8 cellular contexts compared by ENCODE assay signal in the genomic region with DNA sequence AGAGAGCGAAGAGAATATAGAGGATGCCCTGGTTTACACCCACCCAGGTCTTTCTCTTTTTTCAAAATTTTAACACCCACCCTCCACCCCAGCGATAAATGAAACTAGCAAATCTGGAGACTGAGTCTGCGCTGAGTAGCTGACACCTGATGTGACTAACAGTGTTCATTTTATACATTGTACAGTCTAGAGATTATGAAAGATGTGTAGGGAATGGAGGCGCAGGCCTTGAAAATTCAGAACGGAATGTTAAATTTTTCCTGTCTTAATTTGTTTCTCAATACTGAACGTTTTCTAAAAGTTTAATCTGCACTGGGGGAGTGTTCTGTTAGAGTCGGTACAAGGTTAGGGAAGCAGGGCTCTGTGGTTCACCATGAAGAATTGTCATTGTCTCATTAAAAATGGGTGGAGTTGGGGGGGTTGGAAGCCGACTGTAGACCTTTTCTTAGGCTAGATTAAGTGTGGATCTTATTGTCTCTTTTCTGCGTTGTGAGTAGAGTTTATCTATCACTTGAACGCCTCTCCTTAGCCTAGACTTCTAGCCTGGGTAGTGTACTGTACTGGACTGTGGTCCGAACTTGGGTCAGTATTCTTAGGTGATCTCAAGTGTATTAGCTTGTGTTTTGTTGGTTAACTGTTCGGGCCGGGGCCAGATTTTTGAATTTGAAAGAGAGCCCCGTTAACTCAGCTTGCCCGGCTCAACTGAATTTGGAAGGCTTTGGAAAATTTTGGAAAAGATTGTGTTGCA. TPM values are rescaled to one million over a fixed set of nuclear protein-coding genes. Genes with fewer than 3 reads are reported as not detected.
DNase-seq lines count a peak whose midpoint lies in the region; ATAC-seq, FAIRE-seq and TF ChIP-seq lines count a peak whose summit lies in the region.

No MANE protein-coding gene starts in this region.

- H3K27me3 ChIP-seq in AG04450 (ENCODE audit: control insufficient read depth, insufficient read depth, low read length) (no peaks in the 10 kb centered on the region), HUES64 (ENCODE audit: insufficient read depth, low read length) (0 out of 2 replicates have a peak, but pooled peaks cover 3% of the 10 kb centered on the region), K562 (ENCODE audit: control insufficient read depth in 2 of 2, insufficient read depth in 2 of 2, low read length in 2 of 2) (no peaks in the 10 kb centered on the region), aorta (ENCODE audit: control insufficient read depth in 1 of 2, insufficient read depth in 2 of 2, low read length in 1 of 2) (no peaks in the 10 kb centered on the region)

- H3K9me1 ChIP-seq in K562 (ENCODE audit: control insufficient read depth, insufficient read depth, low read length), result no peaks in the 10 kb centered on the region

- TF ChIP-seq RAD21 in K562 (CRISPR knock-in tag; conservative IDR thresholded peaks at IDR 0.05 in 1 of 2, IDR thresholded peaks at IDR 0.05 in 1 of 2), result no peak

- H3K9ac ChIP-seq in HUES64 (ENCODE audit: low read depth, low read length) (peak overlapping the region; percentile 1; the same call in 1 of the 2 replicates), K562 (ENCODE audit: insufficient read depth in 1 of 2, low read depth in 2 of 2, low read length in 2 of 2) (peak overlapping the region; percentile 53 to 58; a peak in 2 of 4 replicates)

- TF ChIP-seq POLR2A in K562 (conservative IDR thresholded peaks at IDR 0.05), result no peak

- peaks cover 59% of the 10 kb centered on the region for H3K79me2 ChIP-seq in K562 (ENCODE audit: control insufficient read depth, insufficient read depth, low read length)

- intact Hi-C loops in K562 (cut with micrococcal nuclease) (loop anchor here (5.0 kb wide), 1 partner anchor 133 kb away; no protein-coding TSS in a partner anchor), aorta (cut with DNase I) (loop anchor here (5.0 to 10.0 kb wide), 5 partner anchors 38 to 285 kb away; no protein-coding TSS in a partner anchor)

- peaks cover 13% of the 10 kb centered on the region for H4K20me1 ChIP-seq in K562 (replicated peaks; ENCODE audit: control insufficient read depth, insufficient read depth, low read length)

- peaks cover 6% of the 10 kb centered on the region for H3K36me3 ChIP-seq in HUES64 (ENCODE audit: insufficient read depth, low read length)
- peaks cover 22% of the 10 kb centered on the region; the same call in 2 of the 3 replicates for H3K36me3 ChIP-seq in K562 (ENCODE audit: control insufficient read depth, insufficient read depth, low read length)
- no peaks in the 10 kb centered on the region for H3K36me3 ChIP-seq in aorta (ENCODE audit: control insufficient read depth in 1 of 2, insufficient read depth in 2 of 2, low read length in 1 of 2)

- H3K4me1 ChIP-seq in HUES64 (ENCODE audit: insufficient read depth, low read length) (peaks cover 31% of the 10 kb centered on the region), K562 (replicated peaks in 1 of 2; ENCODE audit: control insufficient read depth in 2 of 2, insufficient read depth in 2 of 2, low read length in 2 of 2) (peaks cover 9 to 13% of the 10 kb centered on the region in 2 experiments; a peak in 4 of 5 replicates), aorta (ENCODE audit: control insufficient read depth in 1 of 2, insufficient read depth in 2 of 2, low read length in 2 of 2) (no peaks in the 10 kb centered on the region)

- peak overlapping the region; percentile 78 for H3K4me2 ChIP-seq in K562 (ENCODE audit: insufficient read depth, low read length)

- 13% methylated on average over 15 of the region's 15 CpGs for WGBS in HUES64
- WGBS in K562 (ENCODE audit: insufficient coverage, low coverage, missing lambda C conversion rate), result 7% methylated on average over 15 of the region's 15 CpGs
- 3 to 6% methylated on average over 15 of the region's 15 CpGs for WGBS in aorta, 2 donors

- no peak overlapping the region for H2AFZ ChIP-seq in K562 (ENCODE audit: low read depth, low read length)

- peak; percentile 75 for FAIRE-seq in K562 (lab: Jason Lieb, UNC)

- no TSS peak for BruUV-seq in K562 (replicated peaks; lab: Mats Ljungman, UMichigan)

- in situ Hi-C loops in K562 (cut with MboI), result no loop called here

- POLR2A ChIA-PET in AG04450 (lab: Yijun Ruan, JAX) (interaction anchor here (0.5 to 1.4 kb wide), 9 partner anchors 46 to 357 kb away, joined by 3 to 5 read pairs (median 3); partner anchors contain the start of gene RFX8), K562 (lab: Yijun Ruan, JAX) (interaction anchor here (0.6 to 2.4 kb wide), 6 partner anchors 8 to 43 kb away, joined by 3 to 18 read pairs (median 5); no protein-coding TSS in a partner anchor)

- H3K4me3 ChIP-seq in AG04450 (ENCODE audit: low read depth, low read length) (peak overlapping the region; percentile 85), HUES64 (ENCODE audit: low read length) (peak overlapping the region; percentile 92), K562 (peak overlapping the region; percentile 65), aorta (ENCODE audit: low read length in 2 of 2) (peak overlapping the region; percentile 96 to 98)

- TF ChIP-seq EP300 in K562 (IDR thresholded peaks at IDR 0.05; ENCODE audit: low read length), result no peak

- CTCF ChIA-PET in AG04450 (lab: Charles Lee), result interaction anchor here (0.8 to 2.8 kb wide), 6 partner anchors 123 to 357 kb away, joined by 4 to 32 read pairs (median 10); no protein-coding TSS in a partner anchor
- CTCF ChIA-PET in K562 (lab: Yijun Ruan, JAX; ENCODE audit: low intra/inter-chr PET ratio), result no interaction called here

- peak overlapping the region; percentile 42 for H3K27ac ChIP-seq in AG04450 (ENCODE audit: low read depth, low read length)
- no peak overlapping the region for H3K27ac ChIP-seq in HUES64 (ENCODE audit: low read depth, low read length)
- H3K27ac ChIP-seq in K562 (ENCODE audit: extremely low read depth, low read depth, low read length), result no peak overlapping the region
- H3K27ac ChIP-seq in aorta (ENCODE audit: low read depth in 1 of 2, low read length in 2 of 2), result peak overlapping the region; percentile 36 to 52

- no peak for DNase-seq in AG04450 (ENCODE audit: low read depth, low spot score)
- DNase-seq in K562 (ENCODE audit: extremely low read depth in 1 of 4, low spot score in 3 of 4), result no peak
- peak; percentile 63 for DNase-seq in medulla oblongata (ENCODE audit: extremely low spot score)
- DNase-seq in aorta, result no peak

- no peak for TF ChIP-seq CTCF in AG04450 (IDR thresholded peaks at IDR 0.05; ENCODE audit: low read depth, low read length)
- no peak for TF ChIP-seq CTCF in K562 (IDR thresholded peaks at IDR 0.05 in 2 of 3, conservative IDR thresholded peaks at IDR 0.05 in 1 of 3; ENCODE audit: insufficient read depth in 2 of 3, low read depth in 1 of 3, low read length in 3 of 3)

- ATAC-seq in K562 (peak; percentile 22), aorta (ENCODE audit: low FRiP score) (no peak), HG03520 (IDR thresholded peaks at IDR 0.05; ENCODE audit: unreplicated experiment) (no peak), HG02870 (IDR thresholded peaks at IDR 0.05; ENCODE audit: unreplicated experiment) (no peak), HG02840 (IDR thresholded peaks at IDR 0.05; ENCODE audit: low FRiP score, unreplicated experiment) (no peak)

- no peaks in the 10 kb centered on the region for H3K9me3 ChIP-seq in AG04450 (ENCODE audit: control insufficient read depth, insufficient read depth, low read length)
- H3K9me3 ChIP-seq in HUES64 (ENCODE audit: insufficient read depth, low read depth, low read length), result no peaks in the 10 kb centered on the region
- H3K9me3 ChIP-seq in K562 (replicated peaks; ENCODE audit: control insufficient read depth, insufficient read depth, low read depth, low read length), result no peaks in the 10 kb centered on the region
- H3K9me3 ChIP-seq in aorta (ENCODE audit: control insufficient read depth, low read length), result no peaks in the 10 kb centered on the region

TF ChIP-seq in K562, 482 proteins besides CTCF, POLR2A, EP300 and RAD21 (continues in another document):
- TF ChIP-seq, protein P1, sequence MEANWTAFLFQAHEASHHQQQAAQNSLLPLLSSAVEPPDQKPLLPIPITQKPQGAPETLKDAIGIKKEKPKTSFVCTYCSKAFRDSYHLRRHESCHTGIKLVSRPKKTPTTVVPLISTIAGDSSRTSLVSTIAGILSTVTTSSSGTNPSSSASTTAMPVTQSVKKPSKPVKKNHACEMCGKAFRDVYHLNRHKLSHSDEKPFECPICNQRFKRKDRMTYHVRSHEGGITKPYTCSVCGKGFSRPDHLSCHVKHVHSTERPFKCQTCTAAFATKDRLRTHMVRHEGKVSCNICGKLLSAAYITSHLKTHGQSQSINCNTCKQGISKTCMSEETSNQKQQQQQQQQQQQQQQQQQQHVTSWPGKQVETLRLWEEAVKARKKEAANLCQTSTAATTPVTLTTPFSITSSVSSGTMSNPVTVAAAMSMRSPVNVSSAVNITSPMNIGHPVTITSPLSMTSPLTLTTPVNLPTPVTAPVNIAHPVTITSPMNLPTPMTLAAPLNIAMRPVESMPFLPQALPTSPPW (CRISPR knock-in tag; IDR thresholded peaks at IDR 0.05), result 0 out of 2 replicates have a peak, but pooled peaks have one; percentile 15
- TF ChIP-seq HSF4 (CRISPR knock-in tag; IDR thresholded peaks at IDR 0.05; ENCODE audit: borderline replicate concordance) (no peak), SAFB2 (IDR thresholded peaks at IDR 0.05; ENCODE audit: borderline replicate concordance, low read depth, low read length, severe bottlenecking) (no peak)

RNA-seq across cellular contexts. Expression of gene MAP4K4, which starts 1.9 kb away (rescaled TPM):
- polyA plus RNA-seq in AG04450 (2011; rRNA removed), result 152 and 158 TPM in 2 replicates
- 227 and 248 TPM in 2 replicates for polyA minus RNA-seq in AG04450 (2011; rRNA and poly(A)+ RNA removed)
- polyA plus RNA-seq in HUES64 (2013, experiment 1 of 2), result 89.4 TPM
- 83.7 TPM for polyA plus RNA-seq in HUES64 (2013, experiment 2 of 2)
- total RNA-seq in K562 (2011; cell fraction: chromatin; rRNA removed; ENCODE audit: low replicate concordance), result 111 and 172 TPM in 2 replicates
- total RNA-seq in K562 (2011; cell fraction: nucleolus; rRNA removed), result 52.4 and 63.6 TPM in 2 replicates
- 100 and 133 TPM in 2 replicates for total RNA-seq in K562 (2011; cell fraction: nucleoplasm; rRNA removed)
- 48.8 and 50.2 TPM in 2 replicates for total RNA-seq in K562 (2014; rRNA removed)
- 45.7 and 49.1 TPM in 2 replicates for total RNA-seq in K562 (2014; rRNA removed; fragmentation: Illumina TruSeq; extraction: Trizol)
- total RNA-seq in K562 (2015; rRNA removed; fragmentation: Illumina TruSeq; extraction: Trizol), result 51.4 and 58.4 TPM in 2 replicates
- 64.1 and 72.8 TPM in 2 replicates for total RNA-seq in K562 (2021)
- 42.4 and 51.4 TPM in 2 replicates for polyA plus RNA-seq in K562 (2011; rRNA removed)
- 26.1 and 28.9 TPM in 2 replicates for polyA plus RNA-seq in K562 (2011; cell fraction: cytosol; rRNA removed)
- polyA plus RNA-seq in K562 (2011; cell fraction: nucleus; rRNA removed), result 96.3 and 105 TPM in 2 replicates
- 42.4 and 73.8 TPM in 2 replicates for polyA plus RNA-seq in K562 (2012)
- 68.8 and 76.4 TPM in 2 replicates for polyA plus RNA-seq in K562 (2014; fragmentation: Illumina TruSeq; extraction: Trizol)
- 1 to 10 TPM; 7.6 to 7.8 TPM for polyA plus RNA-seq in K562 (2014; fragmentation: Nextera tagmentation; extraction: Ambion mirVana)
- polyA plus RNA-seq in K562 (2014; rRNA removed), result 44.5 and 50.6 TPM in 2 replicates
- polyA minus RNA-seq in K562 (2011; rRNA and poly(A)+ RNA removed), result 93.2 and 93.9 TPM in 2 replicates
- polyA minus RNA-seq in K562 (2011; cell fraction: cytosol; rRNA and poly(A)+ RNA removed), result 37.0 and 44.3 TPM in 2 replicates
- polyA minus RNA-seq in K562 (2011; cell fraction: nucleus; rRNA and poly(A)+ RNA removed), result 83.3 and 132 TPM in 2 replicates
- 100 to 1,000 TPM in 1 of 2 donors, 10 to 100 TPM in 1; 85.4 to 112 TPM for total RNA-seq in aorta
- polyA plus RNA-seq in aorta, result 10 to 100 TPM; 22.9 to 31.6 TPM

Comparison
In these comparisons a context has a peak if more than half of its experiments do, and no peak if none do; other contexts are left out.
1. H3K27ac ChIP-seq: peak in AG04450 (single experiment) and aorta (2 of 2); none in HUES64 (single experiment) and K562 (single experiment).
2. Peak in every context shown above with its lines, with median percentiles within 50 percentile points of each other: H3K4me3 ChIP-seq.